ENCODE assay signal across 1 cellular context in genomic region chr3:12780776-12781175, GRCh38.
TF ChIP-seq lines count a peak whose summit lies in the region.

No MANE protein-coding gene starts in this region.

TF ChIP-seq in K562, 482 proteins besides CTCF, POLR2A, EP300 and RAD21:
- TF ChIP-seq KAT8 (IDR thresholded peaks at IDR 0.05; ENCODE audit: low read depth) (no peak), ZNF184 (CRISPR knock-in tag; IDR thresholded peaks at IDR 0.05) (no peak), NR1H2 (CRISPR knock-in tag; IDR thresholded peaks at IDR 0.05) (no peak), NRF1 (conservative IDR thresholded peaks at IDR 0.05 in 1 of 2, IDR thresholded peaks at IDR 0.05 in 1 of 2) (no peak), E2F6 (IDR thresholded peaks at IDR 0.05; ENCODE audit: borderline replicate concordance in 1 of 2, extremely low read depth in 1 of 2, insufficient read depth in 1 of 2, insufficient read length in 1 of 2, low read depth in 1 of 2, low read length in 1 of 2, poor library complexity in 1 of 2, severe bottlenecking in 1 of 2) (no peak), SNRNP70 (optimal IDR thresholded peaks at IDR 0.05; ENCODE audit: low read depth, low read length) (no peak), HES1 (IDR thresholded peaks at IDR 0.05; ENCODE audit: low read depth) (no peak), ZNF253 (CRISPR knock-in tag; conservative IDR thresholded peaks at IDR 0.05) (no peak), ZNF280B (CRISPR knock-in tag; IDR thresholded peaks at IDR 0.05) (no peak), ZNF780A (CRISPR knock-in tag; IDR thresholded peaks at IDR 0.05) (no peak), NELFE (IDR thresholded peaks at IDR 0.05; ENCODE audit: insufficient read depth, insufficient read length) (no peak), TOE1 (IDR thresholded peaks at IDR 0.05; ENCODE audit: borderline replicate concordance) (no peak), TOE1 (CRISPR knock-in tag; IDR thresholded peaks at IDR 0.05; ENCODE audit: borderline replicate concordance, low read depth) (no peak), ZNF174 (CRISPR knock-in tag; IDR thresholded peaks at IDR 0.05) (no peak), CREB3L1 (IDR thresholded peaks at IDR 0.05; ENCODE audit: borderline replicate concordance, low read depth) (no peak), MBD1 (CRISPR knock-in tag; IDR thresholded peaks at IDR 0.05) (no peak), MYNN (IDR thresholded peaks at IDR 0.05) (no peak), MYNN (CRISPR knock-in tag; IDR thresholded peaks at IDR 0.05) (no peak), ZNF395 (CRISPR knock-in tag; IDR thresholded peaks at IDR 0.05) (no peak), TSC22D4 (tag; IDR thresholded peaks at IDR 0.05) (no peak), SMARCB1 (IDR thresholded peaks at IDR 0.05; ENCODE audit: insufficient read length, low read depth) (no peak), E2F4 (CRISPR knock-in tag; IDR thresholded peaks at IDR 0.05; ENCODE audit: low read depth) (no peak)
